In the genomic region with DNA sequence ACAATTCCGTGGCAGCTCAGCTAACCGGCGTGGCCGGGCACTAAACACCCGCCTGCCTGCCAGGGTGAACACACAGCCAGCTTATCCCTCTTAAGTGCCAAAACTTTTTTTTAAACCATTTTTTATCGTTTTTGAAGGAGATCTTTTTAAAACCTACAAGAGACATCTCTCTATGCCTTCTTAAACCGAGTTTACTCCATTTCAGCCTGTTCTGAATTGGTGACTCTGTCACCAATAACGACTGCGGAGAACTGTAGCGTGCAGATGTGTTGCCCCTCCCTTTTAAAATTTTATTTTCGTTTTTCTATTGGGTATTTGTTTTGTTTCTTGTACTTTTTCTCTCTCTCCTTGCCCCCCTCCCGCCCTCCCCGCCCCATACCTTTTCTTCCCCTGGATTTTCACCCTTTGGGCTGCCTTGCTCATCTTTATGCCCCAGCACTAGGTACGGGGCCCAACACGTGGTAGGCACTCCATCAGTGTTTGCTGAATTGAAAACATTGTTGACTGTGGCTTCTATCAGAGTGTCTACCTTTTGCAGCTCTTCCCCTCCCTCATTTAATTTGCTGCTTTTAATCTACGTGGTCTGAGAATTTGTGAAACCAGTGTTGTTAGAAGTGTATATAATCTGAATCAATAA, we compare ENCODE assay signal across 8 cellular contexts. TPM values are rescaled to one million over a fixed set of nuclear protein-coding genes. Genes with fewer than 3 reads are reported as not detected.
DNase-seq lines count a peak whose midpoint lies in the region.

No MANE protein-coding gene starts in this region.

- no peaks in the 10 kb centered on the region for H3K27me3 ChIP-seq in adipocyte (replicated peaks; ENCODE audit: control insufficient read depth, insufficient read depth, low read length)
- no peaks in the 10 kb centered on the region for H3K27me3 ChIP-seq in layer of hippocampus (ENCODE audit: control insufficient read depth, insufficient read depth, low read length)

- peak overlapping the region; percentile 98 for H3K9ac ChIP-seq in adipocyte (ENCODE audit: low read length)

- H3K9me3 ChIP-seq in adipocyte (ENCODE audit: control insufficient read depth, low read length): no peaks in the 10 kb centered on the region

- H3K9me3 Mint-ChIP-seq in T-helper 1 cell treated with Interleukin-12 subunit alpha and Interleukin-12 subunit beta and Interleukin-4 antibody, amounts not matched to agents 30 μg/mL and 1 μg/mL, for 36 hours: no peaks in the 10 kb centered on the region

- no peaks in the 10 kb centered on the region for H3K36me3 ChIP-seq in adipocyte (ENCODE audit: control insufficient read depth, insufficient read depth, low read length, severe bottlenecking)

- no peaks in the 10 kb centered on the region for H3K27me3 Mint-ChIP-seq in T-helper 1 cell treated with Interleukin-12 subunit alpha and Interleukin-12 subunit beta and Interleukin-4 antibody, amounts not matched to agents 30 μg/mL and 1 μg/mL, for 36 hours (ENCODE audit: low read depth)

- peak overlapping the region; percentile 100 for H3K4me3 Mint-ChIP-seq in T-helper 1 cell treated with Interleukin-12 subunit alpha and Interleukin-12 subunit beta and Interleukin-4 antibody, amounts not matched to agents 30 μg/mL and 1 μg/mL, for 36 hours

- H3K4me1 Mint-ChIP-seq in T-helper 1 cell treated with Interleukin-12 subunit alpha and Interleukin-12 subunit beta and Interleukin-4 antibody, amounts not matched to agents 30 μg/mL and 1 μg/mL, for 36 hours (ENCODE audit: low read depth): peaks cover 40% of the 10 kb centered on the region

- H3K36me3 Mint-ChIP-seq in T-helper 1 cell treated with Interleukin-12 subunit alpha and Interleukin-12 subunit beta and Interleukin-4 antibody, amounts not matched to agents 30 μg/mL and 1 μg/mL, for 36 hours (ENCODE audit: low read depth): peaks cover 28% of the 10 kb centered on the region

- peaks cover 27% of the 10 kb centered on the region for H3K4me1 ChIP-seq in adipocyte (ENCODE audit: control insufficient read depth, insufficient read depth, low read length)

- DNase-seq in T-helper 1 cell (no peak), adipocyte (ENCODE audit: low read depth) (peak; percentile 41), superior temporal gyrus (ENCODE audit: extremely low spot score) (peak; percentile 27), NOMO-1 (lab: John Stamatoyannopoulos, UW; ENCODE audit: unreplicated experiment in 2 of 2) (no peak), A172 (ENCODE audit: low spot score) (no peak), KG1 (lab: John Stamatoyannopoulos, UW) (no peak)

- H3K4me3 ChIP-seq in adipocyte (ENCODE audit: low read length): peak overlapping the region; percentile 97

- H3K27ac Mint-ChIP-seq in T-helper 1 cell treated with Interleukin-12 subunit alpha and Interleukin-12 subunit beta and Interleukin-4 antibody, amounts not matched to agents 30 μg/mL and 1 μg/mL, for 36 hours: peak overlapping the region; percentile 99

- H3K27ac ChIP-seq in layer of hippocampus (ENCODE audit: low read depth, low read length): peak overlapping the region; percentile 94

RNA-seq across cellular contexts. Expression of a gene that starts 1.5 kb away (rescaled TPM):
- 12.9 and 18.2 TPM in 2 replicates for total RNA-seq in A172 (2014; rRNA removed; shearing (Covaris generic))

RNA-seq across cellular contexts. Expression of a gene that starts 8.3 kb away (rescaled TPM):
- total RNA-seq in A172 (2014; rRNA removed; shearing (Covaris generic)): 3.1 and 3.8 TPM in 2 replicates

RNA-seq across cellular contexts. Expression of a gene that starts 26.5 kb away (rescaled TPM):
- 7.4 and 9.4 TPM in 2 replicates for total RNA-seq in A172 (2014; rRNA removed; shearing (Covaris generic))

RNA-seq across cellular contexts. Expression of a gene that starts 41.3 kb away (rescaled TPM):
- total RNA-seq in A172 (2014; rRNA removed; shearing (Covaris generic)): not detected in 2 replicates

RNA-seq across cellular contexts. Expression of a gene that starts 48.0 kb away (rescaled TPM):
- 28.5 and 45.1 TPM in 2 replicates for total RNA-seq in A172 (2014; rRNA removed; shearing (Covaris generic))

Comparison
In these comparisons a context has a peak if more than half of its experiments do, and no peak if none do; other contexts are left out.
1. DNase-seq: peak in adipocyte (single experiment) and superior temporal gyrus (single experiment); none in T-helper 1 cell (0 of 5), NOMO-1 (0 of 2), A172 (single experiment) and KG1 (single experiment).